ENCODE assay signal across 34 cellular contexts in genomic region chr4:4788573-4788972, GRCh38.
"Had no signal": no experiment of that assay in that cellular context is flagged by ENCODE, and none has a peak within 500 bp of the region (broad histone marks: within the 10 kb centered on the region; RNA-seq: fewer than 3 reads in every experiment).

No MANE protein-coding gene starts in this region.

- H3K4me3 Mint-ChIP-seq: activated CD4-positive, alpha-beta memory T cell treated with anti-CD3 and anti-CD28 coated beads for 36 hours; activated CD4-positive, alpha-beta T cell treated with anti-CD3 and anti-CD28 coated beads for 36 hours; activated CD4-positive, alpha-beta T cell treated with anti-CD3 and anti-CD28 coated beads, Interleukin-2, amount 10 ng/mL, durations not matched to agents 24 days and 14 days; activated CD8-positive, alpha-beta memory T cell treated with anti-CD3 and anti-CD28 coated beads, Interleukin-2, amount 10 ng/mL, durations not matched to agents 7 days and 5 days; activated CD8-positive, alpha-beta T cell treated with anti-CD3 and anti-CD28 coated beads, Interleukin-2, amount 10 ng/mL, durations not matched to agents 7 days and 5 days; activated naive CD4-positive, alpha-beta T cell treated with anti-CD3 and anti-CD28 coated beads for 36 hours; activated naive CD4-positive, alpha-beta T cell treated with anti-CD3 and anti-CD28 coated beads, Interleukin-2, amount 50 U/mL, for 24 hours; activated naive CD8-positive, alpha-beta T cell treated with anti-CD3 and anti-CD28 coated beads for 36 hours; activated naive CD8-positive, alpha-beta T cell treated with anti-CD3 and anti-CD28 coated beads, Interleukin-2, amount 50 U/mL, for 24 hours; activated T-helper 1 cell treated with anti-CD3 and anti-CD28 coated beads, Interleukin-12 subunit alpha, Interleukin-12 subunit beta, Interleukin-2, Interleukin-4 antibody, amounts not matched to agents 30 ng/mL and 10 ng/mL and 1 ng/mL, durations not matched to agents 14 hours and 24 hours and 36 hours; T-helper 17 cell; T-helper 2 cell treated with Interferon-gamma antibody and Interleukin-4, amounts not matched to agents 5 μg/mL and 100 μg/mL, for 36 hours had no signal

- H3K27me3 ChIP-seq: adrenal gland, body of pancreas, colonic mucosa had no signal

- ATAC-seq: activated CD4-positive, alpha-beta T cell treated with anti-CD3 and anti-CD28 coated beads for 36 hours; activated CD8-positive, alpha-beta memory T cell treated with anti-CD3 and anti-CD28 coated beads, Interleukin-2, amount 10 ng/mL, durations not matched to agents 7 days and 5 days; activated CD8-positive, alpha-beta T cell treated with anti-CD3 and anti-CD28 coated beads, Interleukin-2, amount 10 ng/mL, durations not matched to agents 7 days and 5 days; activated naive CD8-positive, alpha-beta T cell treated with anti-CD3 and anti-CD28 coated beads, Interleukin-2, amount 50 U/mL, for 24 hours; body of pancreas; esophagus mucosa; T-helper 17 cell had no signal

- H3K27ac ChIP-seq: adrenal gland, body of pancreas, colonic mucosa had no signal

- H3K4me1 ChIP-seq: adrenal gland, body of pancreas, colonic mucosa had no signal

- FAIRE-seq: endometrium, endothelial cell of umbilical vein, frontal cortex had no signal

- H3K27me3 Mint-ChIP-seq: activated CD4-positive, alpha-beta memory T cell treated with anti-CD3 and anti-CD28 coated beads for 36 hours; activated CD4-positive, alpha-beta T cell treated with anti-CD3 and anti-CD28 coated beads, Interleukin-2, amount 10 ng/mL, durations not matched to agents 24 days and 14 days; activated CD8-positive, alpha-beta memory T cell treated with anti-CD3 and anti-CD28 coated beads, Interleukin-2, amount 10 ng/mL, durations not matched to agents 7 days and 5 days; activated naive CD4-positive, alpha-beta T cell treated with anti-CD3 and anti-CD28 coated beads, Interleukin-2, amount 50 U/mL, for 24 hours; activated naive CD8-positive, alpha-beta T cell treated with anti-CD3 and anti-CD28 coated beads for 36 hours; T-helper 17 cell had no signal

- H3K9me3 ChIP-seq: colonic mucosa had no signal

- DNase-seq: activated CD4-positive, alpha-beta memory T cell treated with anti-CD3 and anti-CD28 coated beads for 36 hours; activated CD4-positive, alpha-beta T cell treated with anti-CD3 and anti-CD28 coated beads for 36 hours; activated CD4-positive, alpha-beta T cell treated with anti-CD3 and anti-CD28 coated beads, Interleukin-2, amount 10 ng/mL, durations not matched to agents 24 days and 14 days; activated CD4-positive, CD25-positive, alpha-beta regulatory T cell; activated CD4-positive, CD25-positive, alpha-beta regulatory T cell treated with anti-CD3 and anti-CD28 coated beads, Interleukin-2, amount 50 U/mL, for 72 hours; activated CD8-positive, alpha-beta memory T cell treated with anti-CD3 and anti-CD28 coated beads, Interleukin-2, amount 10 ng/mL, durations not matched to agents 7 days and 5 days; activated CD8-positive, alpha-beta memory T cell treated with anti-CD3 and anti-CD28 coated beads, Interleukin-2, amount 50 U/mL, for 4 hours; activated CD8-positive, alpha-beta T cell treated with anti-CD3 and anti-CD28 coated beads, Interleukin-2, amount 10 ng/mL, durations not matched to agents 7 days and 5 days; activated effector memory CD4-positive, alpha-beta T cell treated with anti-CD3 and anti-CD28 coated beads, Interleukin-2, amount 50 U/mL, for 16 hours; activated naive CD4-positive, alpha-beta T cell treated with anti-CD3 and anti-CD28 coated beads for 36 hours; activated naive CD8-positive, alpha-beta T cell treated with anti-CD3 and anti-CD28 coated beads for 36 hours; activated naive CD8-positive, alpha-beta T cell treated with anti-CD3 and anti-CD28 coated beads, Interleukin-2, amount 50 U/mL, for 24 hours; activated T-cell treated with anti-CD3 and anti-CD28 coated beads, Interleukin-2, amount 50 U/mL, for 1 hour; activated T-cell treated with anti-CD3 and anti-CD28 coated beads, Interleukin-2, amount 50 U/mL, for 48 hours; adrenal gland; amygdala; aorta; body of pancreas; central memory CD4-positive, alpha-beta T cell; cerebellar nuclear complex; colonic mucosa; effector CD8-positive, alpha-beta T cell; foreskin fibroblast; head of caudate nucleus; T-helper 17 cell; T1000 had no signal

- H3K27ac Mint-ChIP-seq: activated CD4-positive, alpha-beta memory T cell treated with anti-CD3 and anti-CD28 coated beads for 36 hours; activated CD4-positive, alpha-beta T cell treated with anti-CD3 and anti-CD28 coated beads for 36 hours; activated CD4-positive, alpha-beta T cell treated with anti-CD3 and anti-CD28 coated beads, Interleukin-2, amount 10 ng/mL, durations not matched to agents 24 days and 14 days; activated CD8-positive, alpha-beta memory T cell treated with anti-CD3 and anti-CD28 coated beads, Interleukin-2, amount 10 ng/mL, durations not matched to agents 7 days and 5 days; activated CD8-positive, alpha-beta T cell treated with anti-CD3 and anti-CD28 coated beads, Interleukin-2, amount 10 ng/mL, durations not matched to agents 7 days and 5 days; activated naive CD4-positive, alpha-beta T cell treated with anti-CD3 and anti-CD28 coated beads for 36 hours; activated naive CD4-positive, alpha-beta T cell treated with anti-CD3 and anti-CD28 coated beads, Interleukin-2, amount 50 U/mL, for 24 hours; activated naive CD8-positive, alpha-beta T cell treated with anti-CD3 and anti-CD28 coated beads for 36 hours; activated naive CD8-positive, alpha-beta T cell treated with anti-CD3 and anti-CD28 coated beads, Interleukin-2, amount 50 U/mL, for 24 hours; activated T-helper 1 cell treated with anti-CD3 and anti-CD28 coated beads, Interleukin-12 subunit alpha, Interleukin-12 subunit beta, Interleukin-2, Interleukin-4 antibody, amounts not matched to agents 30 ng/mL and 10 ng/mL and 1 ng/mL, durations not matched to agents 14 hours and 24 hours and 36 hours; activated T-helper 2 cell treated with anti-CD3 and anti-CD28 coated beads, Interferon-gamma antibody, Interleukin-2, Interleukin-4, amounts not matched to agents 10 μg/mL and 5 μg/mL and 100 μg/mL, durations not matched to agents 14 hours and 24 hours and 36 hours; T-helper 17 cell; T-helper 2 cell treated with Interferon-gamma antibody and Interleukin-4, amounts not matched to agents 5 μg/mL and 100 μg/mL, for 36 hours had no signal

- H3K4me1 Mint-ChIP-seq: activated CD4-positive, alpha-beta T cell treated with anti-CD3 and anti-CD28 coated beads, Interleukin-2, amount 10 ng/mL, durations not matched to agents 24 days and 14 days; activated naive CD4-positive, alpha-beta T cell treated with anti-CD3 and anti-CD28 coated beads, Interleukin-2, amount 50 U/mL, for 24 hours; activated naive CD8-positive, alpha-beta T cell treated with anti-CD3 and anti-CD28 coated beads, Interleukin-2, amount 50 U/mL, for 24 hours; T-helper 17 cell had no signal

- H3K4me3 ChIP-seq: adrenal gland, body of pancreas, colonic mucosa had no signal

- H3K36me3 ChIP-seq: adrenal gland, colonic mucosa had no signal
